In the genomic region with DNA sequence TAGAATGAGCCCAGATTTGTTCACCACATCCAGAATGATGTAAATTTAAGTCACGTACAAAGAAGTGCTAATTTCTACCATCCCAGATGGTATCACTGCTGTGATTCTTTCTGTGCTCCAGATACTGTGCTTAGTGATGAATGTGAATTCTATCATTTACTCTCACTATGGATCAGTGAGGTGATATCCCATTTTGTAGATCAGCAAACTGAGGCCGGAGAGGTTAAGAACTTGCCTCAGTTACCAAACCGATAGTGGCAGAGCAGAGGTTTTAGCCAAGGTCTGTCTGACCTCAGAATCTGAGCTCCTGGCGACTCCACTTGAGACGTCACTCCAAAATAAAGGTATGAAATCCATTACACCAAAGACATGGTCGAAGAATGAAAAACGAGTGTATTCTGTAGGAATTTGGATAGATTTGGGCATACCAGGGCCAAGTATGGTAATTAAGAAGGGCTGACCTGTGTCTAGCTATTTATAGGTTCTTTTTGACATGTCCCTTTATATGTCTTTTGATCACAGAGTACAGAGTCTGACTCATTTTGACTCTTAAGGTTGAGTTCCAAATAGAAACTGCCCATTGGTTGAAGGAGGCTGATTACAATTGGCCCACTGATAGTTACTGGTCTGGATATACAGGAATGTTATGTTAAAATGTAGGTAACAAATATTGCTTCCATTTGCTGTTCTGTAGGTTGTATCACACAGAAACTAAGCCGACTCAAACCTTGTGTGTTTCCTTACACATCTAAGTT, we compare ENCODE assay signal across 14 cellular contexts.
"Had no signal": no experiment of that assay in that cellular context is flagged by ENCODE, and none has a peak within 500 bp of the region (broad histone marks: within the 10 kb centered on the region; RNA-seq: fewer than 3 reads in every experiment).

No MANE protein-coding gene starts in this region.

- H3K9me3 ChIP-seq: heart right ventricle, tibial artery, vagina had no signal

- ATAC-seq: heart right ventricle, left ventricle myocardium superior had no signal

- H3K4me1 ChIP-seq: parathyroid adenoma, tibial artery had no signal

- H3K27me3 ChIP-seq: dorsolateral prefrontal cortex, heart right ventricle, tibial artery, vagina had no signal

- H3K36me3 ChIP-seq: heart right ventricle, tibial artery, vagina had no signal

- H3K79me2 ChIP-seq: parathyroid adenoma had no signal

- DNase-seq: activated effector memory CD4-positive, alpha-beta T cell treated with anti-CD3 and anti-CD28 coated beads, Interleukin-2, amount 50 U/mL, for 16 hours; anterior cingulate cortex; dorsolateral prefrontal cortex; heart right ventricle; islet precursor cell; left ventricle myocardium superior; mesenchymal stem cell; retina; stimulated activated CD4-positive, alpha-beta T cell treated with anti-CD3 and anti-CD28 coated beads, Interleukin-4, amount 100 ng/mL, for 4 hours; T-helper 9 cell; tibial artery had no signal

- H2AFZ ChIP-seq: parathyroid adenoma had no signal

- H3K27me3 Mint-ChIP-seq: activated naive CD8-positive, alpha-beta T cell had no signal

- H3K9ac ChIP-seq: parathyroid adenoma had no signal

- H3K4me3 ChIP-seq: dorsolateral prefrontal cortex, heart right ventricle, tibial artery, vagina had no signal

- H3K27ac ChIP-seq: dorsolateral prefrontal cortex, heart right ventricle, parathyroid adenoma, tibial artery, vagina had no signal
